In the genomic region with DNA sequence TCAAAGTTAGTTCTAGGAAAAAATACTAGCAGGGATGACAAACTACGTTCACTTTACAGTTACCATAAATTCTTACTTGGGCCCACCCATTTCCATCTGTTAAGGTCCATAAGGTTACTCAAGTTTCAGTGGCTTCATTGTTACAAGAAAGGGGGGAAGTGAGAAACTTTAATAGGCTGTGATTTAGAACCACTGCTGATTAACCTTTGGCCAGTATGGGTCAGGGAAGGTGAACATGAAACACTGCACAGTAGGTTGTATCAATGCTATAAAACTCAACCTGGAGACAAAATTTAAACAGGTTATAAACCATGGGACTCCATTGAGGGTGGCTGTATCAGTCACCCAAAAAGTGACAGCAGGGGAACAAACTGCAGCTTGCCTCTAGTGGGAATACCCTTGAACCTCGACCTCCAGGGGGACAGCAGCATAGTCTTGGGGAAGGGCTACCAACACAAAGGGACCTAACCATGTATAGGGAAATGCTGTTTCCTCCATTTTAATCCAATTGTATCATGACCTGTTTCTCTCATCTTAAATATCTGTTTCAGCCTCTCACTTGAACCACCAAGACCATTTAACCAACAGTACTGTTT, we compare ENCODE assay signal across 12 cellular contexts. TPM values are rescaled to one million over a fixed set of nuclear protein-coding genes. Genes with fewer than 3 reads are reported as not detected.
DNase-seq lines count a peak whose midpoint lies in the region; ATAC-seq and TF ChIP-seq lines count a peak whose summit lies in the region.
"Had no signal": no experiment of that assay in that cellular context is flagged by ENCODE, and none has a peak within 500 bp of the region (broad histone marks: within the 10 kb centered on the region; RNA-seq: fewer than 3 reads in every experiment).

No MANE protein-coding gene starts in this region.

- H3F3A ChIP-seq in PC-9 (ENCODE audit: insufficient read depth, low read depth): peaks cover 98% of the 10 kb centered on the region

- no peaks in the 10 kb centered on the region for H3K27me3 ChIP-seq in cardiac muscle cell
- H3K27me3 ChIP-seq in PC-9 (ENCODE audit: insufficient read depth, low read depth): no peaks in the 10 kb centered on the region
- H3K27me3 ChIP-seq in hepatocyte: no peaks in the 10 kb centered on the region
- no peaks in the 10 kb centered on the region for H3K27me3 ChIP-seq in WERI-Rb-1 (ENCODE audit: insufficient read depth, low read depth, severe bottlenecking)

- H3K27ac Mint-ChIP-seq in type B pancreatic cell: peak overlapping the region; percentile 62
- H3K27ac Mint-ChIP-seq: activated T-helper 2 cell treated with anti-CD3 and anti-CD28 coated beads, Interferon-gamma antibody, Interleukin-2, Interleukin-4, amounts not matched to agents 10 μg/mL and 5 μg/mL and 100 μg/mL, durations not matched to agents 14 hours and 24 hours and 36 hours had no signal

- POLR2A ChIA-PET in PC-9 (lab: Charles Lee; ENCODE audit: unreplicated experiment): no interaction called here

- H3K27me3 Mint-ChIP-seq in type B pancreatic cell: no peaks in the 10 kb centered on the region

- no peaks in the 10 kb centered on the region for H3K4me1 ChIP-seq in cardiac muscle cell (ENCODE audit: low read depth)
- H3K4me1 ChIP-seq in PC-9 (replicated peaks; ENCODE audit: insufficient read depth): peaks cover 12% of the 10 kb centered on the region; the same call in 1 of the 2 replicates
- no peaks in the 10 kb centered on the region for H3K4me1 ChIP-seq in hepatocyte (ENCODE audit: insufficient read depth)

- H4K20me1 ChIP-seq in PC-9 (ENCODE audit: insufficient read depth) (peaks cover 82% of the 10 kb centered on the region), hepatocyte (ENCODE audit: insufficient read depth, poor library complexity, severe bottlenecking) (peaks cover 37% of the 10 kb centered on the region)

- 84% methylated on average over 2 of the region's 2 CpGs for WGBS in hepatocyte (ENCODE audit: low lambda C conversion rate, missing lambda C conversion rate)

- H3K4me3 Mint-ChIP-seq in type B pancreatic cell: no peak overlapping the region

- no peak overlapping the region for H3K4me3 ChIP-seq in cardiac muscle cell
- H3K4me3 ChIP-seq in PC-9: no peak overlapping the region
- H3K4me3 ChIP-seq in hepatocyte: no peak overlapping the region
- H3K4me3 ChIP-seq in WERI-Rb-1 (ENCODE audit: low read depth, low read length): no peak overlapping the region

- H2AFZ ChIP-seq in PC-9 (no peak overlapping the region), hepatocyte (no peak overlapping the region)

- H3K27ac ChIP-seq in cardiac muscle cell (peak overlapping the region; percentile 42), PC-9 (peak overlapping the region; percentile 81), hepatocyte (peak overlapping the region; percentile 36), WERI-Rb-1 (no peak overlapping the region; the same call in 1 of the 2 replicates)

- H3K36me3 Mint-ChIP-seq in type B pancreatic cell: peaks cover 38% of the 10 kb centered on the region

- H3K36me3 ChIP-seq in cardiac muscle cell (peaks cover 58% of the 10 kb centered on the region), PC-9 (ENCODE audit: low read depth) (peaks cover 69% of the 10 kb centered on the region), hepatocyte (replicated peaks; ENCODE audit: insufficient read depth, low read depth) (no peaks in the 10 kb centered on the region), WERI-Rb-1 (peaks cover 87% of the 10 kb centered on the region)

- intact Hi-C loops in left cardiac atrium (cut with DNase I) (no loop called here), PC-9 (cut with micrococcal nuclease; ENCODE audit: unreplicated experiment) (no loop called here)

- H3K4me1 Mint-ChIP-seq in type B pancreatic cell (ENCODE audit: unreplicated experiment): peaks cover 6% of the 10 kb centered on the region

- DNase-seq in cardiac muscle cell (ENCODE audit: low read depth in 1 of 2, low spot score in 1 of 2) (no peak), left cardiac atrium (no peak), PC-9 (no peak), hepatocyte (ENCODE audit: low spot score) (no peak), type B pancreatic cell (ENCODE audit: extremely low spot score, unreplicated experiment) (no peak), WERI-Rb-1 (no peak), NCI-H226 (no peak)
- DNase-seq: activated CD4-positive, CD25-positive, alpha-beta regulatory T cell treated with anti-CD3 and anti-CD28 coated beads, Interleukin-2, amount 50 U/mL, for 72 hours; IMR-90; NCI-H774 had no signal

- no TSS peak for BruUV-seq in PC-9 (replicated peaks; lab: Mats Ljungman, UMichigan)

- H3K9me2 ChIP-seq in PC-9 (ENCODE audit: insufficient read depth) (no peaks in the 10 kb centered on the region), hepatocyte (replicated peaks; ENCODE audit: insufficient read depth) (no peaks in the 10 kb centered on the region)

- TF ChIP-seq CTCF in cardiac muscle cell (IDR thresholded peaks at IDR 0.05; ENCODE audit: low read depth, low read length) (no peak), PC-9 (conservative IDR thresholded peaks at IDR 0.05) (no peak), hepatocyte (IDR thresholded peaks at IDR 0.05; ENCODE audit: poor library complexity) (no peak), type B pancreatic cell (conservative IDR thresholded peaks at IDR 0.05) (no peak), WERI-Rb-1 (IDR thresholded peaks at IDR 0.05; ENCODE audit: low read depth, low read length) (no peak)

- H3K9me3 ChIP-seq in cardiac muscle cell (ENCODE audit: low read depth) (no peaks in the 10 kb centered on the region), PC-9 (ENCODE audit: insufficient read depth, low read depth) (no peaks in the 10 kb centered on the region), hepatocyte (ENCODE audit: low read depth) (no peaks in the 10 kb centered on the region), WERI-Rb-1 (ENCODE audit: severe bottlenecking) (no peaks in the 10 kb centered on the region)

- H3K4me2 ChIP-seq in PC-9 (no peak overlapping the region), hepatocyte (no peak overlapping the region)

- ATAC-seq in left cardiac atrium: no peak
- no peak for ATAC-seq in GM18502 (IDR thresholded peaks at IDR 0.05; ENCODE audit: poor library complexity, unreplicated experiment)

- H3K9me3 Mint-ChIP-seq in type B pancreatic cell: no peaks in the 10 kb centered on the region
- H3K9me3 Mint-ChIP-seq: activated T-helper 2 cell treated with anti-CD3 and anti-CD28 coated beads, Interferon-gamma antibody, Interleukin-2, Interleukin-4, amounts not matched to agents 10 μg/mL and 5 μg/mL and 100 μg/mL, durations not matched to agents 14 hours and 24 hours and 36 hours had no signal

- CTCF ChIA-PET in PC-9 (lab: Charles Lee): no interaction called here

- peaks cover 77% of the 10 kb centered on the region for H3K79me2 ChIP-seq in PC-9 (ENCODE audit: low read depth)
- peaks cover 84% of the 10 kb centered on the region for H3K79me2 ChIP-seq in hepatocyte

RNA-seq across cellular contexts. Expression of gene PTRH2, which starts 10.4 kb away (rescaled TPM):
- total RNA-seq in cardiac muscle cell: 9.3 and 12.0 TPM in 2 replicates
- polyA plus RNA-seq in cardiac muscle cell: 17.7 and 22.9 TPM in 2 replicates
- total RNA-seq in left cardiac atrium: 10 to 100 TPM; 10.1 to 15.4 TPM
- total RNA-seq in PC-9 (2021): 23.3 and 25.9 TPM in 2 replicates
- 15.7 and 21.9 TPM in 2 replicates for total RNA-seq in hepatocyte
- 31.7 and 38.7 TPM in 2 replicates for polyA plus RNA-seq in hepatocyte
- 23.1 and 25.9 TPM in 2 replicates for total RNA-seq in type B pancreatic cell (ENCODE audit: low replicate concordance)

RNA-seq across cellular contexts. Expression of gene VMP1, which starts 10.7 kb away (rescaled TPM):
- total RNA-seq in cardiac muscle cell (73.9 and 91.3 TPM in 2 replicates), left cardiac atrium (100 to 1,000 TPM in 1 of 2 donors, 10 to 100 TPM in 1; 82.1 to 123 TPM), PC-9 (2021) (222 and 236 TPM in 2 replicates), hepatocyte (466 and 479 TPM in 2 replicates), type B pancreatic cell (ENCODE audit: low replicate concordance) (124 and 157 TPM in 2 replicates)
- polyA plus RNA-seq in cardiac muscle cell (62.6 and 65.0 TPM in 2 replicates), hepatocyte (139 and 166 TPM in 2 replicates)
